Comparison of ENCODE assay signal across 10 cellular contexts in the genomic region with DNA sequence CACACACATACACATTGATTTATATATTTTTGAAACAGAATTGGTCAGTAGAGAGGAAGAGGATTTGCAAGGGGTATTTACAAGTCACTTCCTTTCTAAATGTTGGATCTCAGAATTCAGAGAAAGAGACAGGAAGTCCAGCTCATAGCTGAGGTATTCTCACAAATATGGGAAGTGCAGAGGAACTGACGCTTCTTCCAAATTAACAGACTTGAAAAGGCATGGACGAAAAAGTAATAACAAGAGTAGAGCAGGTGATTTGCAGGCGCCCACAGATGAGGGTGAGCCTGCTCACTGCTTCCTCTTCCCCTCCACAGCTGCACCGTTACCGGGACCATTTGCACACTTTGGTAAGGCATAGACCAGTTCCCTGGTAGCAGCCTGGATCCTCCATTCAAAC.
DNase-seq lines count a peak whose midpoint lies in the region; ATAC-seq and TF ChIP-seq lines count a peak whose summit lies in the region.
"Had no signal": no experiment of that assay in that cellular context is flagged by ENCODE, and none has a peak within 500 bp of the region (broad histone marks: within the 10 kb centered on the region; RNA-seq: fewer than 3 reads in every experiment).

No MANE protein-coding gene starts in this region.

- no peaks in the 10 kb centered on the region for H4K20me1 ChIP-seq in Loucy (ENCODE audit: insufficient read depth, low read length, poor library complexity, severe bottlenecking)

- peaks cover 14% of the 10 kb centered on the region for H3K4me1 Mint-ChIP-seq in nephron

- CTCF ChIA-PET in GM10248 (lab: Yijun Ruan, JAX) = no interaction called here

- TF ChIP-seq CTCF in Loucy (conservative IDR thresholded peaks at IDR 0.05; ENCODE audit: low read length) (no peak), cardiac fibroblast (IDR thresholded peaks at IDR 0.05; ENCODE audit: low read depth, low read length) (no peak), nephron (IDR thresholded peaks at IDR 0.05; ENCODE audit: unreplicated experiment in 3 of 3) (no peak), GM10248 (IDR thresholded peaks at IDR 0.05; ENCODE audit: control extremely low read depth, extremely low read depth, low read depth, missing control alignments) (no peak)

- H3K27ac Mint-ChIP-seq in nephron = peak overlapping the region; percentile 66 to 71 (median 67)

- H3K79me2 ChIP-seq in Loucy (ENCODE audit: insufficient read depth, low read length) = no peaks in the 10 kb centered on the region

- no peaks in the 10 kb centered on the region for H3K9me3 Mint-ChIP-seq in nephron
- H3K9me3 Mint-ChIP-seq: activated T-cell treated with anti-CD3 and anti-CD28 coated beads, Interleukin-2, amount 50 U/mL, for 4 hours had no signal

- DNase-seq in GDM1 (lab: John Stamatoyannopoulos, UW) (peak; percentile 20), cardiac fibroblast (ENCODE audit: low read depth in 2 of 2) (peak; percentile 57 to 62), NCI-H2029 (lab: John Stamatoyannopoulos, UW) (no peak), GM10248 (ENCODE audit: extremely low spot score) (no peak), NCI-H748 treated with DMSO at 0.1 percent for 48 hours (lab: John Stamatoyannopoulos, UW) (no peak)
- DNase-seq: activated T-cell treated with anti-CD3 and anti-CD28 coated beads, Interleukin-2, amount 50 U/mL, for 4 hours; psoas muscle had no signal

- H3K9ac ChIP-seq in Loucy (ENCODE audit: low read depth, low read length, poor library complexity, severe bottlenecking) = peak overlapping the region; percentile 1

- H3K4me2 ChIP-seq in Loucy (ENCODE audit: low read depth, low read length, poor library complexity, severe bottlenecking) = peak overlapping the region; percentile 40

- peak overlapping the region; percentile 1 for H3K4me3 ChIP-seq in Loucy (ENCODE audit: low read length, poor library complexity, severe bottlenecking)
- H3K4me3 ChIP-seq in cardiac fibroblast (replicated peaks in 1 of 2; ENCODE audit: low read depth in 2 of 2, low read length in 2 of 2) = no peak overlapping the region
- H3K4me3 ChIP-seq: psoas muscle had no signal

- POLR2A ChIA-PET in GM10248 (lab: Yijun Ruan, JAX) = no interaction called here

- H3K4me3 Mint-ChIP-seq in nephron = no peak overlapping the region
- H3K4me3 Mint-ChIP-seq: activated T-cell treated with anti-CD3 and anti-CD28 coated beads, Interleukin-2, amount 50 U/mL, for 4 hours had no signal

- H3K4me1 ChIP-seq in Loucy (ENCODE audit: insufficient read depth, low read length, poor library complexity, severe bottlenecking) = peaks cover 21% of the 10 kb centered on the region
- H3K4me1 ChIP-seq: psoas muscle had no signal

- peak overlapping the region; percentile 68 for H2AFZ ChIP-seq in Loucy (ENCODE audit: low read length)

- H3K36me3 Mint-ChIP-seq in nephron (ENCODE audit: low read depth) = no peaks in the 10 kb centered on the region

- no peaks in the 10 kb centered on the region for H3F3A ChIP-seq in Loucy (ENCODE audit: low read depth)

- H3K9me3 ChIP-seq in Loucy (ENCODE audit: insufficient read depth, low read depth, low read length) = no peaks in the 10 kb centered on the region
- H3K9me3 ChIP-seq: psoas muscle had no signal

- no peak for ATAC-seq in HG03469 (IDR thresholded peaks at IDR 0.05; ENCODE audit: unreplicated experiment)
- ATAC-seq: activated T-cell treated with anti-CD3 and anti-CD28 coated beads, Interleukin-2, amount 50 U/mL, for 4 hours; psoas muscle had no signal

- H3K36me3 ChIP-seq in Loucy (ENCODE audit: insufficient read depth, low read length) = no peaks in the 10 kb centered on the region

- H3K27me3 Mint-ChIP-seq in nephron (ENCODE audit: low read depth) = peaks cover 16% of the 10 kb centered on the region

- H3K27me3 ChIP-seq in Loucy (ENCODE audit: insufficient read depth, low read length, poor library complexity, severe bottlenecking) = no peaks in the 10 kb centered on the region

- no peaks in the 10 kb centered on the region for H3K9me2 ChIP-seq in Loucy (replicated peaks; ENCODE audit: low read depth, low read length)

Comparison
In these comparisons a context has a peak if more than half of its experiments do, and no peak if none do; other contexts are left out.
1. DNase-seq: peak in GDM1 (single experiment) and cardiac fibroblast (2 of 2); none in NCI-H2029 (single experiment), GM10248 (single experiment) and NCI-H748 treated with DMSO at 0.1 percent for 48 hours (single experiment).